In genomic region chr6:149340200-149340599, GRCh38 we compare ENCODE assay signal across 1 cellular context.
TF ChIP-seq lines count a peak whose summit lies in the region.

No MANE protein-coding gene starts in this region.

TF ChIP-seq in GM12878, 131 proteins besides CTCF, POLR2A, EP300 and RAD21:
- TF ChIP-seq SKIL (IDR thresholded peaks at IDR 0.05; ENCODE audit: low read depth, poor library complexity, severe bottlenecking) (no peak), NFIC (IDR thresholded peaks at IDR 0.05; ENCODE audit: low read depth, low read length) (0 out of 2 replicates have a peak, but pooled peaks have one; percentile 22)
